28 cellular contexts compared by ENCODE assay signal in the genomic region with DNA sequence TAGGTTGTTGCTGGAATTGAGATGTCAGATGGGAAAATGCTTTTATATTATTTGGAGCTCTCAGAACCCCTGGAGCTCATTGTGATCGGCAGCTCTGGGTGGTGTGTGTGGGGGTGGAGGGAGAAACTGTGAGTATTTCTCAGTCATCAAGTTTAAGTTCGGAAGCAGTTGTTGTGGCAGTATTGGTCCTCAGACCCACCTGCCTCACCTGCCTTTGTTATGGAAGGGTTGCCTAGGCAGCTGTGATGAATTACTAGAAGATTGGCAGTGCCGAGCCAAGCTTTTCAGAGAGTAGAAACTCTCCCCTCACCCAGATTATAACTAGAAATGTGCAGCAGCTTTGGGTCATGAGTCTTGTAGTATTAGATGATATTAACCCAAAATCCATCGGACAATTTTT.
"Had no signal": no experiment of that assay in that cellular context is flagged by ENCODE, and none has a peak within 500 bp of the region (broad histone marks: within the 10 kb centered on the region; RNA-seq: fewer than 3 reads in every experiment).

No MANE protein-coding gene starts in this region.

- H3K27me3 ChIP-seq: foreskin keratinocyte, gastroesophageal sphincter, hepatocyte, left lung, neutrophil, right atrium auricular region, thyroid gland had no signal

- H3K36me3 ChIP-seq: esophagus muscularis mucosa, gastroesophageal sphincter, heart left ventricle, left lung, neutrophil, prostate gland, right atrium auricular region, stomach, thyroid gland had no signal

- H3K4me1 ChIP-seq: esophagus muscularis mucosa, foreskin keratinocyte, gastroesophageal sphincter, heart left ventricle, left lung, parathyroid adenoma, prostate gland, right atrium auricular region, stomach, thyroid gland had no signal

- H3K4me3 ChIP-seq: coronary artery, esophagus muscularis mucosa, gastroesophageal sphincter, heart left ventricle, hepatocyte, left lung, mucosa of descending colon, prostate gland, right atrium auricular region, smooth muscle cell, stomach, thyroid gland had no signal

- H3K27ac ChIP-seq: coronary artery, esophagus muscularis mucosa, foreskin keratinocyte, gastroesophageal sphincter, heart left ventricle, hepatocyte, left lung, neutrophil, parathyroid adenoma, prostate gland, right atrium auricular region, stomach, thyroid gland had no signal

- ATAC-seq: foreskin keratinocyte; gastroesophageal sphincter; heart left ventricle; left lung; mucosa of descending colon; natural killer cell treated with Interleukin-12 subunit alpha and Interleukin-12 subunit beta and Interleukin-15 and Interleukin-18, amount 100 ng/mL, for 72 hours; sciatic nerve had no signal

- H3K9me3 ChIP-seq: esophagus muscularis mucosa, gastroesophageal sphincter, heart left ventricle, left lung, mucosa of descending colon, neutrophil, prostate gland, right atrium auricular region, stomach, thyroid gland had no signal

- DNase-seq: dermis blood vessel endothelial cell; effector memory CD4-positive, alpha-beta T cell; foreskin keratinocyte; heart left ventricle; left cardiac atrium; left lung; mesenchymal stem cell; mucosa of descending colon; naive B cell; stimulated activated CD4-positive, alpha-beta T cell treated with anti-CD3 and anti-CD28 coated beads, Interleukin-12 subunit alpha, Interleukin-12 subunit beta, amount 100 ng/mL, for 4 hours; stimulated activated CD4-positive, alpha-beta T cell treated with anti-CD3 and anti-CD28 coated beads, Interleukin-1b, Interleukin-23, amount 100 ng/mL, for 48 hours; stimulated activated CD4-positive, alpha-beta T cell treated with anti-CD3 and anti-CD28 coated beads, Interleukin-4, amount 100 ng/mL, for 1 hour; stimulated activated CD8-positive, alpha-beta memory T cell treated with anti-CD3 and anti-CD28 coated beads, Interleukin-4, amount 100 ng/mL, for 48 hours; stimulated activated naive CD4-positive, alpha-beta T cell; stomach; thyroid gland; trophoblast cell had no signal
